Comparison of ENCODE assay signal across 1 cellular context in genomic region chr4:156765277-156765676, GRCh38.
TF ChIP-seq lines count a peak whose summit lies in the region.

No MANE protein-coding gene starts in this region.

TF ChIP-seq in IMR-90, 13 proteins besides CTCF, POLR2A, EP300 and RAD21:
- TF ChIP-seq NFE2L2 (IDR thresholded peaks at IDR 0.05; ENCODE audit: low read depth, low read length) (no peak), CHD1 (IDR thresholded peaks at IDR 0.05; ENCODE audit: low read depth, low read length) (no peak), USF2 (IDR thresholded peaks at IDR 0.05; ENCODE audit: low read depth, low read length) (no peak), CEBPB (IDR thresholded peaks at IDR 0.05; ENCODE audit: low read depth, low read length) (peak; percentile 54; the same call in 1 of the 2 replicates), MAFK (IDR thresholded peaks at IDR 0.05; ENCODE audit: low read depth, low read length) (no peak)
